In the genomic region with DNA sequence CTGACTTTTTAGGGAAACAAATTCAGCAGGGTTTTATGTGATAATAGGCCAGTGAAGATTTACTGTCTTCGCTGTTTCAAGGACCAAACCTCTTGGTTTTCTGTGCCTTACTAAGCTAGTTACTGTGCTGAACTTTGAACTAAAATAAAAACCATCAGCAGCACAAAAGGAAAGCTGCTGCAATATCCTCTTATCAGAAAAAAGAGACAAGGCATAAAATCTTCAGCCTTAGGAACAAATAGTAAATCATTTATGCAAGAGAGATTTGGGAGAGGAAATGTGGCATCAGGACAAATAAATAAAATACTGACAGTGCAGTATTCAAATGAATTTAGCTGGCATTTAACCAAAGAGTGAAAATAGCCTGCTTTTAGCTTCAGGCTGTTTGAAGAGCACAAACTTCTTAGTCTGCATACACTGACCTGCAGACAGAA, we compare ENCODE assay signal across 18 cellular contexts.
DNase-seq lines count a peak whose midpoint lies in the region; ATAC-seq and TF ChIP-seq lines count a peak whose summit lies in the region.
"Had no signal": no experiment of that assay in that cellular context is flagged by ENCODE, and none has a peak within 500 bp of the region (broad histone marks: within the 10 kb centered on the region; RNA-seq: fewer than 3 reads in every experiment).

No MANE protein-coding gene starts in this region.

- ATAC-seq in RWPE2 (ENCODE audit: low read depth) (0 out of 3 replicates have a peak, but pooled peaks have one; percentile 33), HG03196 (IDR thresholded peaks at IDR 0.05; ENCODE audit: unreplicated experiment) (no peak)

- H3K27ac Mint-ChIP-seq in Caco-2 (ENCODE audit: unreplicated experiment) = peak overlapping the region; percentile 23
- no peak overlapping the region for H3K27ac Mint-ChIP-seq in activated T-cell treated with anti-CD3 and anti-CD28 coated beads, Interleukin-2, amount 50 U/mL, for 24 hours
- H3K27ac Mint-ChIP-seq: activated naive CD4-positive, alpha-beta T cell treated with anti-CD3 and anti-CD28 coated beads for 36 hours; IgD-negative memory B cell had no signal

- H3K4me2 ChIP-seq in hepatocyte (peak overlapping the region; percentile 10), parathyroid adenoma (ENCODE audit: low read length) (peak overlapping the region; percentile 25)

- intact Hi-C loops in Caco-2 (cut with micrococcal nuclease; ENCODE audit: unreplicated experiment) = loop anchor here (1.0 to 5.0 kb wide), 2 partner anchors 13 to 134 kb away; a partner anchor contains a TSS

- H3K9me3 ChIP-seq in Caco-2 (no peaks in the 10 kb centered on the region), RWPE2 (ENCODE audit: severe bottlenecking) (no peaks in the 10 kb centered on the region), hepatocyte (ENCODE audit: low read depth) (no peaks in the 10 kb centered on the region), parathyroid adenoma (ENCODE audit: control insufficient read depth, low read length) (no peaks in the 10 kb centered on the region)
- H3K9me3 ChIP-seq: SJSA1, suprapubic skin had no signal

- H3K79me2 ChIP-seq in hepatocyte (no peaks in the 10 kb centered on the region), parathyroid adenoma (no peaks in the 10 kb centered on the region)

- CTCF ChIA-PET in Caco-2 (lab: Charles Lee) = interaction anchor here (1.5 to 1.9 kb wide), 3 partner anchors 134 to 184 kb away, joined by 4 to 5 read pairs (median 5); a partner anchor contains a TSS

- H3K27me3 Mint-ChIP-seq in Caco-2 (ENCODE audit: insufficient read depth, unreplicated experiment) = no peaks in the 10 kb centered on the region
- peaks cover 6% of the 10 kb centered on the region for H3K27me3 Mint-ChIP-seq in activated T-cell treated with anti-CD3 and anti-CD28 coated beads, Interleukin-2, amount 50 U/mL, for 24 hours

- H3K36me3 Mint-ChIP-seq in Caco-2 (ENCODE audit: insufficient read depth, unreplicated experiment) = peaks cover 5% of the 10 kb centered on the region
- H3K36me3 Mint-ChIP-seq in activated T-cell treated with anti-CD3 and anti-CD28 coated beads, Interleukin-2, amount 50 U/mL, for 24 hours (ENCODE audit: low read depth) = no peaks in the 10 kb centered on the region
- H3K36me3 Mint-ChIP-seq: IgD-negative memory B cell had no signal

- WGBS in hepatocyte (ENCODE audit: low lambda C conversion rate, missing lambda C conversion rate) = 12% methylated on average over 1 of the region's 1 CpG

- no peaks in the 10 kb centered on the region for H4K20me1 ChIP-seq in hepatocyte (ENCODE audit: insufficient read depth, poor library complexity, severe bottlenecking)

- BruUV-seq in Caco-2 (replicated peaks; lab: Mats Ljungman, UMichigan) = no TSS peak

- H3K36me3 ChIP-seq in Caco-2 (ENCODE audit: control insufficient read depth, insufficient read depth, low read length) (no peaks in the 10 kb centered on the region), RWPE2 (ENCODE audit: low read depth) (no peaks in the 10 kb centered on the region), hepatocyte (replicated peaks; ENCODE audit: insufficient read depth, low read depth) (no peaks in the 10 kb centered on the region), parathyroid adenoma (ENCODE audit: control insufficient read depth, insufficient read depth, low read length) (no peaks in the 10 kb centered on the region)
- H3K36me3 ChIP-seq: SJSA1, suprapubic skin had no signal

- H3K4me3 ChIP-seq in Caco-2 (ENCODE audit: low read depth, low read length) = no peak overlapping the region
- no peak overlapping the region for H3K4me3 ChIP-seq in RWPE2 (ENCODE audit: severe bottlenecking)
- H3K4me3 ChIP-seq in hepatocyte = no peak overlapping the region
- H3K4me3 ChIP-seq in parathyroid adenoma (ENCODE audit: low read depth, low read length) = no peak overlapping the region
- H3K4me3 ChIP-seq: SJSA1, suprapubic skin had no signal

- H3K4me3 Mint-ChIP-seq in Caco-2 (ENCODE audit: unreplicated experiment) = peak overlapping the region; percentile 15
- no peak overlapping the region for H3K4me3 Mint-ChIP-seq in activated T-cell treated with anti-CD3 and anti-CD28 coated beads, Interleukin-2, amount 50 U/mL, for 24 hours
- H3K4me3 Mint-ChIP-seq: activated naive CD4-positive, alpha-beta T cell treated with anti-CD3 and anti-CD28 coated beads for 36 hours; IgD-negative memory B cell had no signal

- H3K9me3 Mint-ChIP-seq in Caco-2 (ENCODE audit: unreplicated experiment) = peaks cover 3% of the 10 kb centered on the region
- H3K9me3 Mint-ChIP-seq in activated T-cell treated with anti-CD3 and anti-CD28 coated beads, Interleukin-2, amount 50 U/mL, for 24 hours = peaks cover 6% of the 10 kb centered on the region

- H3K4me1 ChIP-seq in Caco-2 (peaks cover 31% of the 10 kb centered on the region), RWPE2 (ENCODE audit: insufficient read depth, poor library complexity, severe bottlenecking) (peaks cover 6% of the 10 kb centered on the region), hepatocyte (ENCODE audit: insufficient read depth) (peaks cover 24% of the 10 kb centered on the region), parathyroid adenoma (no peaks in the 10 kb centered on the region)

- H3K4me1 Mint-ChIP-seq in Caco-2 (ENCODE audit: low read depth, unreplicated experiment) = peaks cover 22% of the 10 kb centered on the region
- no peaks in the 10 kb centered on the region for H3K4me1 Mint-ChIP-seq in activated T-cell treated with anti-CD3 and anti-CD28 coated beads, Interleukin-2, amount 50 U/mL, for 24 hours (ENCODE audit: low read depth)
- H3K4me1 Mint-ChIP-seq: IgD-negative memory B cell had no signal

- no peaks in the 10 kb centered on the region for H3K27me3 ChIP-seq in Caco-2 (replicated peaks; ENCODE audit: control insufficient read depth, insufficient read depth, low read length)
- H3K27me3 ChIP-seq in RWPE2 (ENCODE audit: insufficient read depth, poor library complexity, severe bottlenecking) = no peaks in the 10 kb centered on the region
- no peaks in the 10 kb centered on the region for H3K27me3 ChIP-seq in hepatocyte
- no peaks in the 10 kb centered on the region for H3K27me3 ChIP-seq in parathyroid adenoma (ENCODE audit: control insufficient read depth, insufficient read depth, low read length)
- H3K27me3 ChIP-seq: SJSA1, suprapubic skin had no signal

- DNase-seq in Caco-2 (no peak), RWPE2 (ENCODE audit: low spot score) (no peak), hepatocyte (ENCODE audit: low spot score) (no peak), retina (no peak), NCI-H1092 treated with DMSO at 0.1 percent for 48 hours (lab: John Stamatoyannopoulos, UW) (no peak)
- DNase-seq in activated T-cell treated with anti-CD3 and anti-CD28 coated beads, Interleukin-2, amount 50 U/mL, for 24 hours = no peak
- DNase-seq: activated CD4-positive, alpha-beta T cell treated with anti-CD3 and anti-CD28 coated beads for 48 hours; activated naive CD4-positive, alpha-beta T cell treated with anti-CD3 and anti-CD28 coated beads for 36 hours; COR-L47; cortex of kidney; GF-D8; NCI-H526 treated with DMSO at 0.1 percent for 48 hours; OCI-M1 had no signal

- TF ChIP-seq CTCF in Caco-2 (IDR thresholded peaks at IDR 0.05; ENCODE audit: insufficient read depth in 1 of 2, low read depth in 1 of 2, low read length in 1 of 2, severe bottlenecking in 1 of 2, unreplicated experiment in 1 of 2) (no peak), RWPE2 (IDR thresholded peaks at IDR 0.05; ENCODE audit: poor library complexity, severe bottlenecking) (no peak), hepatocyte (IDR thresholded peaks at IDR 0.05; ENCODE audit: poor library complexity) (no peak), parathyroid adenoma (IDR thresholded peaks at IDR 0.05) (no peak)

- no peak overlapping the region for H3K27ac ChIP-seq in RWPE2 (ENCODE audit: poor library complexity, severe bottlenecking)
- H3K27ac ChIP-seq in hepatocyte = no peak overlapping the region
- H3K27ac ChIP-seq in parathyroid adenoma = no peak overlapping the region
- H3K27ac ChIP-seq: SJSA1, suprapubic skin had no signal

- no peak overlapping the region for H3K9ac ChIP-seq in parathyroid adenoma

- POLR2A ChIA-PET in Caco-2 (lab: Charles Lee) = interaction anchor here (1.1 to 1.2 kb wide), 2 partner anchors 12 to 63 kb away, joined by 4 read pairs; no protein-coding TSS in a partner anchor

- no peaks in the 10 kb centered on the region for H3K9me2 ChIP-seq in hepatocyte (replicated peaks; ENCODE audit: insufficient read depth)

- H2AFZ ChIP-seq in hepatocyte (no peak overlapping the region), parathyroid adenoma (no peak overlapping the region)
